2 cellular contexts compared by ENCODE assay signal in genomic region chr21:36122977-36123376, GRCh38.
TF ChIP-seq lines count a peak whose summit lies in the region.

No MANE protein-coding gene starts in this region.

TF ChIP-seq in SK-N-SH, 30 proteins besides CTCF, POLR2A, EP300 and RAD21 (continued from another document):
- TF ChIP-seq, protein P1, sequence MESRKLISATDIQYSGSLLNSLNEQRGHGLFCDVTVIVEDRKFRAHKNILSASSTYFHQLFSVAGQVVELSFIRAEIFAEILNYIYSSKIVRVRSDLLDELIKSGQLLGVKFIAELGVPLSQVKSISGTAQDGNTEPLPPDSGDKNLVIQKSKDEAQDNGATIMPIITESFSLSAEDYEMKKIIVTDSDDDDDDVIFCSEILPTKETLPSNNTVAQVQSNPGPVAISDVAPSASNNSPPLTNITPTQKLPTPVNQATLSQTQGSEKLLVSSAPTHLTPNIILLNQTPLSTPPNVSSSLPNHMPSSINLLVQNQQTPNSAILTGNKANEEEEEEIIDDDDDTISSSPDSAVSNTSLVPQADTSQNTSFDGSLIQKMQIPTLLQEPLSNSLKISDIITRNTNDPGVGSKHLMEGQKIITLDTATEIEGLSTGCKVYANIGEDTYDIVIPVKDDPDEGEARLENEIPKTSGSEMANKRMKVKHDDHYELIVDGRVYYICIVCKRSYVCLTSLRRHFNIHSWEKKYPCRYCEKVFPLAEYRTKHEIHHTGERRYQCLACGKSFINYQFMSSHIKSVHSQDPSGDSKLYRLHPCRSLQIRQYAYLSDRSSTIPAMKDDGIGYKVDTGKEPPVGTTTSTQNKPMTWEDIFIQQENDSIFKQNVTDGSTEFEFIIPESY (IDR thresholded peaks at IDR 0.05; ENCODE audit: borderline replicate concordance, low read depth): no peak
- TF ChIP-seq MAX (IDR thresholded peaks at IDR 0.05; ENCODE audit: low read depth) (no peak), TEAD4 (IDR thresholded peaks at IDR 0.05; ENCODE audit: borderline replicate concordance, insufficient read depth) (no peak), FOSL2 (IDR thresholded peaks at IDR 0.05; ENCODE audit: borderline replicate concordance, low read depth) (no peak), TAF1 (IDR thresholded peaks at IDR 0.05; ENCODE audit: borderline replicate concordance, low read depth, low read length) (no peak), TCF12 (IDR thresholded peaks at IDR 0.05) (no peak), CHD2 (IDR thresholded peaks at IDR 0.05; ENCODE audit: low read length, partially characterized antibody) (no peak), REST (IDR thresholded peaks at IDR 0.05; ENCODE audit: low read depth, low read length) (no peak)
TF ChIP-seq in SK-N-SH: peak in this region for 0.

TF ChIP-seq in SK-N-SH treated with all-trans-retinoic acid at 6 μM for 48 hours, 23 proteins besides CTCF, POLR2A, EP300 and RAD21 (continued from another document):
- TF ChIP-seq, protein P2, sequence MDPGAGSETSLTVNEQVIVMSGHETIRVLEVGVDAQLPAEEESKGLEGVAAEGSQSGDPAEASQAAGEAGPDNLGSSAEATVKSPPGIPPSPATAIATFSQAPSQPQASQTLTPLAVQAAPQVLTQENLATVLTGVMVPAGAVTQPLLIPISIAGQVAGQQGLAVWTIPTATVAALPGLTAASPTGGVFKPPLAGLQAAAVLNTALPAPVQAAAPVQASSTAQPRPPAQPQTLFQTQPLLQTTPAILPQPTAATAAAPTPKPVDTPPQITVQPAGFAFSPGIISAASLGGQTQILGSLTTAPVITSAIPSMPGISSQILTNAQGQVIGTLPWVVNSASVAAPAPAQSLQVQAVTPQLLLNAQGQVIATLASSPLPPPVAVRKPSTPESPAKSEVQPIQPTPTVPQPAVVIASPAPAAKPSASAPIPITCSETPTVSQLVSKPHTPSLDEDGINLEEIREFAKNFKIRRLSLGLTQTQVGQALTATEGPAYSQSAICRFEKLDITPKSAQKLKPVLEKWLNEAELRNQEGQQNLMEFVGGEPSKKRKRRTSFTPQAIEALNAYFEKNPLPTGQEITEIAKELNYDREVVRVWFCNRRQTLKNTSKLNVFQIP (CRISPR knock-in tag; IDR thresholded peaks at IDR 0.05; ENCODE audit: borderline replicate concordance, low read depth): no peak
- TF ChIP-seq ESRRG (CRISPR knock-in tag; IDR thresholded peaks at IDR 0.05): no peak
- no peak for TF ChIP-seq SNAI2 (CRISPR knock-in tag; IDR thresholded peaks at IDR 0.05)
